9 cellular contexts compared by ENCODE assay signal in the genomic region with DNA sequence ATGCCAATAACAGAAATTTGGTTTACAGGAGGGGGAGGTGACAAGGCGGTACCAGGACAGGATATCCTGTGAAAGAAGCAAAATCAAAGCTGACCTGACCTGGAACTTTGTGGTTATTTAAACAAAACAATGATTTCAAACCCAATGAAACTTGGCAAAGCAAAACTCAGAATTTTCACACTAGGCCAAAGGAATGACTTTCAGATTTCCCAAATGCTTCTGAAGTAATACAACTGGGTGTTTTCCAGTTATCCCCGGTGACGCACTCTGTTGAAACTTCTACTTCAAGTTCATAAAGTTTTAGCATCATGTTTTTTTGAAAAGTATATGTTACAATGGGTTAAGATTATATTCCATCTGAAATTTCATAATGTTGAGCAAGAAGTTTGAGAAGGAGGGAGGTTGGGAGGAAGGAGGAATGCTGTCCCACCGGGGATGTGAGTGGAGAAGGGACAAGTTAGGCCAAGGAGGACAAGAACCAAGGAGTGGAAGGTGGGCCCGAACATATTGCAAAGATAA.
DNase-seq lines count a peak whose midpoint lies in the region; ATAC-seq and TF ChIP-seq lines count a peak whose summit lies in the region.
"Had no signal": no experiment of that assay in that cellular context is flagged by ENCODE, and none has a peak within 500 bp of the region (broad histone marks: within the 10 kb centered on the region; RNA-seq: fewer than 3 reads in every experiment).

No MANE protein-coding gene starts in this region.

- CTCF ChIA-PET in activated CD8-positive, alpha-beta T cell treated with anti-CD3 and anti-CD28 coated beads, Interleukin-2, amount 10 ng/mL, durations not matched to agents 7 days and 5 days (lab: Charles Lee) = interaction anchor here (1.0 kb wide), 1 partner anchor 425 kb away, joined by 3 read pairs; a partner anchor contains a TSS

- H3K36me3 Mint-ChIP-seq in activated CD8-positive, alpha-beta T cell treated with anti-CD3 and anti-CD28 coated beads, Interleukin-2, amount 10 ng/mL, durations not matched to agents 7 days and 5 days (ENCODE audit: low read depth) = peaks cover 55% of the 10 kb centered on the region
- peaks cover 39% of the 10 kb centered on the region for H3K36me3 Mint-ChIP-seq in progenitor cell of endocrine pancreas (ENCODE audit: insufficient read depth)

- peaks cover 21% of the 10 kb centered on the region for H3K4me1 Mint-ChIP-seq in activated CD8-positive, alpha-beta T cell treated with anti-CD3 and anti-CD28 coated beads, Interleukin-2, amount 10 ng/mL, durations not matched to agents 7 days and 5 days (ENCODE audit: low read depth)
- peaks cover 17% of the 10 kb centered on the region for H3K4me1 Mint-ChIP-seq in progenitor cell of endocrine pancreas (ENCODE audit: low read depth)

- peaks cover 4% of the 10 kb centered on the region for H3K4me1 ChIP-seq in prostate gland (replicated peaks)

- no peaks in the 10 kb centered on the region for H3K36me3 ChIP-seq in prostate gland

- ATAC-seq in activated CD8-positive, alpha-beta T cell treated with anti-CD3 and anti-CD28 coated beads, Interleukin-2, amount 10 ng/mL, durations not matched to agents 7 days and 5 days = no peak

- H3K4me3 ChIP-seq in fibroblast of pulmonary artery (replicated peaks; ENCODE audit: low read depth, low read length) = no peak overlapping the region
- H3K4me3 ChIP-seq in prostate gland = no peak overlapping the region

- no peaks in the 10 kb centered on the region for H3K27me3 Mint-ChIP-seq in activated CD8-positive, alpha-beta T cell treated with anti-CD3 and anti-CD28 coated beads, Interleukin-2, amount 10 ng/mL, durations not matched to agents 7 days and 5 days (ENCODE audit: low read depth)
- H3K27me3 Mint-ChIP-seq in progenitor cell of endocrine pancreas = no peaks in the 10 kb centered on the region

- TF ChIP-seq CTCF in fibroblast of pulmonary artery (IDR thresholded peaks at IDR 0.05; ENCODE audit: low read length, missing control alignments) (no peak), prostate gland (IDR thresholded peaks at IDR 0.05) (no peak), progenitor cell of endocrine pancreas (IDR thresholded peaks at IDR 0.05; ENCODE audit: unreplicated experiment) (no peak)

- no peak for TF ChIP-seq POLR2A in prostate gland (IDR thresholded peaks at IDR 0.05)

- no peak overlapping the region for H3K4me3 Mint-ChIP-seq in activated CD8-positive, alpha-beta T cell treated with anti-CD3 and anti-CD28 coated beads, Interleukin-2, amount 10 ng/mL, durations not matched to agents 7 days and 5 days
- H3K4me3 Mint-ChIP-seq in progenitor cell of endocrine pancreas (ENCODE audit: low read depth) = no peak overlapping the region

- H3K27ac Mint-ChIP-seq in activated CD8-positive, alpha-beta T cell treated with anti-CD3 and anti-CD28 coated beads, Interleukin-2, amount 10 ng/mL, durations not matched to agents 7 days and 5 days = peak overlapping the region; percentile 53
- no peak overlapping the region for H3K27ac Mint-ChIP-seq in progenitor cell of endocrine pancreas

- intact Hi-C loops in prostate gland (cut with DNase I) = no loop called here

- H3K27ac ChIP-seq in prostate gland = peak overlapping the region; percentile 47 to 60

- no peaks in the 10 kb centered on the region for H3K9me3 ChIP-seq in prostate gland

- POLR2A ChIA-PET in activated CD8-positive, alpha-beta T cell treated with anti-CD3 and anti-CD28 coated beads, Interleukin-2, amount 10 ng/mL, durations not matched to agents 7 days and 5 days (lab: Charles Lee) = no interaction called here

- 65% methylated on average over 5 of the region's 5 CpGs for WGBS in prostate gland

- H3K9me3 Mint-ChIP-seq in activated CD8-positive, alpha-beta T cell treated with anti-CD3 and anti-CD28 coated beads, Interleukin-2, amount 10 ng/mL, durations not matched to agents 7 days and 5 days (ENCODE audit: insufficient read depth) = no peaks in the 10 kb centered on the region
- H3K9me3 Mint-ChIP-seq in progenitor cell of endocrine pancreas (ENCODE audit: low read depth) = no peaks in the 10 kb centered on the region

- no peaks in the 10 kb centered on the region for H3K27me3 ChIP-seq in prostate gland (replicated peaks; ENCODE audit: insufficient read depth)

- peak; percentile 80 for DNase-seq in AG20443 (ENCODE audit: low spot score)
- DNase-seq in activated CD8-positive, alpha-beta T cell treated with anti-CD3 and anti-CD28 coated beads, Interleukin-2, amount 10 ng/mL, durations not matched to agents 7 days and 5 days = no peak
- DNase-seq in fibroblast of pulmonary artery (ENCODE audit: low read depth) = peak; percentile 99
- no peak for DNase-seq in prostate gland (ENCODE audit: low spot score)
- no peak for DNase-seq in SKM-1 (lab: John Stamatoyannopoulos, UW; ENCODE audit: unreplicated experiment)
- DNase-seq in progenitor cell of endocrine pancreas (ENCODE audit: low spot score, unreplicated experiment) = no peak
- no peak for DNase-seq in epidermal melanocyte (ENCODE audit: insufficient read length, low spot score)
- no peak for DNase-seq in germinal center (ENCODE audit: low spot score)
- DNase-seq: amygdala had no signal

Comparison
In these comparisons a context has a peak if more than half of its experiments do, and no peak if none do; other contexts are left out.
1. DNase-seq: peak in AG20443 (single experiment) and fibroblast of pulmonary artery (single experiment); none in activated CD8-positive, alpha-beta T cell treated with anti-CD3 and anti-CD28 coated beads, Interleukin-2, amount 10 ng/mL, durations not matched to agents 7 days and 5 days (single experiment), prostate gland (single experiment), SKM-1 (single experiment), progenitor cell of endocrine pancreas (single experiment), epidermal melanocyte (single experiment) and germinal center (single experiment).